25 cellular contexts compared by ENCODE assay signal in genomic region chr5:16095612-16096011, GRCh38.
"Had no signal": no experiment of that assay in that cellular context is flagged by ENCODE, and none has a peak within 500 bp of the region (broad histone marks: within the 10 kb centered on the region; RNA-seq: fewer than 3 reads in every experiment).

No MANE protein-coding gene starts in this region.

- H3K9me3 ChIP-seq: colonic mucosa, gastrocnemius medialis, heart left ventricle, sigmoid colon, testis, tibial nerve, upper lobe of left lung had no signal

- DNase-seq: colonic mucosa; effector CD8-positive, alpha-beta T cell; endodermal cell; foreskin fibroblast; gastrocnemius medialis; heart left ventricle; hippocampal formation; kidney glomerular epithelial cell; mesenchymal stem cell; midbrain; naive thymus-derived CD4-positive, alpha-beta T cell; sigmoid colon; stimulated activated CD4-positive, alpha-beta T cell treated with anti-CD3 and anti-CD28 coated beads, Interleukin-4, amount 100 ng/mL, for 4 hours; stimulated activated naive CD8-positive, alpha-beta T cell treated with anti-CD3 and anti-CD28 coated beads, Interleukin-15, Interleukin-2, amounts not matched to agents 100 U/mL and 50 U/mL, for 24 hours; substantia nigra; testis; upper lobe of left lung had no signal

- H3K4me1 ChIP-seq: colonic mucosa, gastrocnemius medialis, heart left ventricle, neural progenitor cell, parathyroid adenoma, sigmoid colon, testis, tibial nerve, upper lobe of left lung had no signal

- H3K4me2 ChIP-seq: neural progenitor cell had no signal

- H3K4me3 ChIP-seq: colonic mucosa, gastrocnemius medialis, heart left ventricle, neural progenitor cell, sigmoid colon, testis, tibial nerve, upper lobe of left lung had no signal

- H3K27ac ChIP-seq: colonic mucosa, epithelial cell of prostate, gastrocnemius medialis, heart left ventricle, neural progenitor cell, parathyroid adenoma, sigmoid colon, testis, tibial nerve, upper lobe of left lung had no signal

- H2AFZ ChIP-seq: neural progenitor cell, parathyroid adenoma had no signal

- FAIRE-seq: islet of Langerhans, urothelium cell line had no signal

- H3K9ac ChIP-seq: neural progenitor cell, parathyroid adenoma had no signal

- H3K79me2 ChIP-seq: parathyroid adenoma had no signal

- H3K36me3 ChIP-seq: colonic mucosa, gastrocnemius medialis, heart left ventricle, neural progenitor cell, sigmoid colon, tibial nerve, upper lobe of left lung had no signal

- ATAC-seq: esophagus mucosa; gastrocnemius medialis; naive thymus-derived CD4-positive, alpha-beta T cell; stimulated activated memory B cell treated with anti-CD40 and anti-IgM and Interleukin-4, amounts not matched to agents 10 μg/mL and 1 μg/mL and 100 μg/mL, for 72 hours; stimulated activated naive CD8-positive, alpha-beta T cell treated with anti-CD3 and anti-CD28 coated beads, Interleukin-15, Interleukin-2, amounts not matched to agents 100 U/mL and 50 U/mL, for 24 hours had no signal

- H3K27me3 ChIP-seq: colonic mucosa, gastrocnemius medialis, heart left ventricle, neural progenitor cell, testis, tibial nerve, upper lobe of left lung had no signal
